Comparison of ENCODE assay signal across 8 cellular contexts in the genomic region with DNA sequence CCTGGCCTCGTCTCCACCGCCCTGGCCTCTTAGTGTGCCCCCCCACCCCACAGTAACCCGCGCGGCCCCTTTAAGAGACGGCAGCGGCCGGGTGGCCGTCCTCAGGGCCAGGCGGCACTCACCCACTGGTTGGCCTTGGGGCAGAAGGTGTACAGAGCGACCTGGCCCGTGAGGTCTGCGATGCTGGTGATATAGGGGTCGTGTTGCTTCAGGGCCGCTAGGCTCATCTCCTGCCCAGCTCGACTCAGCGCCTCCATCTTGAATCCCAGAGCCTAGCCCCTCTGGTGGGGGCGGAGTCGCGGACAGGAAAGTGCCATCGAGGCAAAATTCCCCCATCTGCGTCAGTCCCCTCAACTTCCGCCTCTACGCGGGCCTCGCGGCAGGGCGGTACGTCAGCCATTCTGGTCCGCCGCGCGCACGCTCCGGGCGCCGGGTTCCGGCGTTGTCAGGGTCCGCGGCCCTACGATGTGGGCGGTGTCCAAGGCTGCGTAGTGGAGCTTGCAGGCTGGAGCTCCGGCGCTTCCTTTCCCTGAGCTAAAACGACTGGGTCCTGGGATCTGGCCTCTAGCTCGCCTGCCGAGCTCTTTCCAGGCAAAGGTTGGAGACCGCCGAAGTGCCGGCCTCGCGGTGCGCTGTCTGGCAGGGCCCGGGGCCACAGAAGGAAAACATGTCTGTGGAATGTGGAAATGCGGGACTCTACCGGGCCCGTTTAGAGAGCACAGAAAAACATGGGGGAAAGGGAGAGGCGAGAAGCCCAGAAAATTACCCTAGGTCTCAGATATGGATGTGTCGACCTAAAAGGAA.
DNase-seq lines count a peak whose midpoint lies in the region; TF ChIP-seq lines count a peak whose summit lies in the region.

A gene (minus strand): TSS at position 283 of the 804 bp plus-strand sequence. CDS start 26 bp downstream, at position 257.

- H3K9me3 Mint-ChIP-seq in nephron, result no peaks in the 10 kb centered on the region
- H3K9me3 Mint-ChIP-seq in stimulated activated naive CD8-positive, alpha-beta T cell treated with anti-CD3 and anti-CD28 coated beads, Interleukin-15, Interleukin-2, amounts not matched to agents 100 ng/mL and 50 ng/mL, for 24 hours, result no peaks in the 10 kb centered on the region

- H3K27me3 Mint-ChIP-seq in nephron (ENCODE audit: low read depth), result peaks cover 5% of the 10 kb centered on the region
- H3K27me3 Mint-ChIP-seq in stimulated activated naive CD8-positive, alpha-beta T cell treated with anti-CD3 and anti-CD28 coated beads, Interleukin-15, Interleukin-2, amounts not matched to agents 100 ng/mL and 50 ng/mL, for 24 hours, result no peaks in the 10 kb centered on the region

- peaks cover 22% of the 10 kb centered on the region for H3K36me3 Mint-ChIP-seq in nephron (ENCODE audit: low read depth)
- peaks cover 19% of the 10 kb centered on the region for H3K36me3 Mint-ChIP-seq in stimulated activated naive CD8-positive, alpha-beta T cell treated with anti-CD3 and anti-CD28 coated beads, Interleukin-15, Interleukin-2, amounts not matched to agents 100 ng/mL and 50 ng/mL, for 24 hours (ENCODE audit: low read depth)

- DNase-seq in EL, result peak; percentile 96
- DNase-seq in GOT3 (lab: John Stamatoyannopoulos, UW), result peak; percentile 88
- DNase-seq in LNCaP clone FGC (ENCODE audit: low read depth), result peak; percentile 90
- peak; percentile 90 for DNase-seq in activated T-helper 9 cell treated with anti-CD3 and anti-CD28 coated beads, Interleukin-2, amount 50 U/mL, for 16 hours (ENCODE audit: low read depth)
- peak; percentile 97 for DNase-seq in fibroblast of pulmonary artery (ENCODE audit: low read depth)

- H3K4me1 Mint-ChIP-seq in nephron, result peaks cover 37% of the 10 kb centered on the region
- H3K4me1 Mint-ChIP-seq in stimulated activated naive CD8-positive, alpha-beta T cell treated with anti-CD3 and anti-CD28 coated beads, Interleukin-15, Interleukin-2, amounts not matched to agents 100 ng/mL and 50 ng/mL, for 24 hours (ENCODE audit: low read depth), result peaks cover 31% of the 10 kb centered on the region

- H3K27ac Mint-ChIP-seq in nephron, result peak within 1 kb of the TSS; percentile 99 to 100 (median 99)
- H3K27ac Mint-ChIP-seq in stimulated activated naive CD8-positive, alpha-beta T cell treated with anti-CD3 and anti-CD28 coated beads, Interleukin-15, Interleukin-2, amounts not matched to agents 100 ng/mL and 50 ng/mL, for 24 hours, result peak within 1 kb of the TSS; percentile 97

- peak within 1 kb of the TSS; percentile 99 to 100 (median 99) for H3K4me3 Mint-ChIP-seq in nephron
- H3K4me3 Mint-ChIP-seq in stimulated activated naive CD8-positive, alpha-beta T cell treated with anti-CD3 and anti-CD28 coated beads, Interleukin-15, Interleukin-2, amounts not matched to agents 100 ng/mL and 50 ng/mL, for 24 hours, result peak within 1 kb of the TSS; percentile 97

- no peak for TF ChIP-seq CTCF in LNCaP clone FGC (IDR thresholded peaks at IDR 0.05; ENCODE audit: control insufficient read depth, extremely low read depth, insufficient read depth)
- no peak for TF ChIP-seq CTCF in fibroblast of pulmonary artery (IDR thresholded peaks at IDR 0.05; ENCODE audit: low read length, missing control alignments)
- TF ChIP-seq CTCF in nephron (IDR thresholded peaks at IDR 0.05; ENCODE audit: unreplicated experiment in 3 of 3), result no peak

- TF ChIP-seq POLR2A in Raji (IDR thresholded peaks at IDR 0.05; ENCODE audit: insufficient read depth, low read depth, low read length), result peak; percentile 96

- peak within 1 kb of the TSS; percentile 87 for H3K4me3 ChIP-seq in LNCaP clone FGC (ENCODE audit: low read depth, low read length)
- H3K4me3 ChIP-seq in fibroblast of pulmonary artery (replicated peaks; ENCODE audit: low read depth, low read length), result peak within 1 kb of the TSS; percentile 97

Comparison
In these comparisons a context has a peak if more than half of its experiments do, and no peak if none do; other contexts are left out.
1. Peak in every context shown above with its lines: DNase-seq and H3K4me3 ChIP-seq.